2 cellular contexts compared by ENCODE assay signal in the genomic region with DNA sequence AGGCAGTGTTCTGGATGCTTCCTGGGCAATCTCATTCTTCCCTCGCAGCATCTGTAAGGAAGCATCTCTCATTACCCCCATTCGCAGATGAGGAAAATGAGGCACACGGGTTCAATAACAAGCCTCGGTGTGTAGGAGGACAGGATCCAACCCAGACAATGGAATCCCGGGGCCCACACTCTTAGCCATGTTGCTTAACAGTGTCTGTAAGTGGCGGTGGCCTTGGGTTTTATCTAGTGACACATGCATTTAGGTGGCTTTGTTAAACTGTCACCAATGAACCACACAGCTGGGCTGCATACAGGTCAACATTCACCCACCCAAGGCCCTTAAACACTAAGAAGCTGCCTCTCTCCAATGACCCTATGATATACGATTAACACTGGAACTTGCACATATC.
TF ChIP-seq lines count a peak whose summit lies in the region.

No MANE protein-coding gene starts in this region.

TF ChIP-seq in IMR-90, 13 proteins besides CTCF, POLR2A, EP300 and RAD21:
- no peak for TF ChIP-seq CHD1 (IDR thresholded peaks at IDR 0.05; ENCODE audit: low read depth, low read length)
- TF ChIP-seq, protein P1, sequence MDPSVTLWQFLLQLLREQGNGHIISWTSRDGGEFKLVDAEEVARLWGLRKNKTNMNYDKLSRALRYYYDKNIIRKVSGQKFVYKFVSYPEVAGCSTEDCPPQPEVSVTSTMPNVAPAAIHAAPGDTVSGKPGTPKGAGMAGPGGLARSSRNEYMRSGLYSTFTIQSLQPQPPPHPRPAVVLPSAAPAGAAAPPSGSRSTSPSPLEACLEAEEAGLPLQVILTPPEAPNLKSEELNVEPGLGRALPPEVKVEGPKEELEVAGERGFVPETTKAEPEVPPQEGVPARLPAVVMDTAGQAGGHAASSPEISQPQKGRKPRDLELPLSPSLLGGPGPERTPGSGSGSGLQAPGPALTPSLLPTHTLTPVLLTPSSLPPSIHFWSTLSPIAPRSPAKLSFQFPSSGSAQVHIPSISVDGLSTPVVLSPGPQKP (IDR thresholded peaks at IDR 0.05; ENCODE audit: borderline replicate concordance, low read depth, low read length): no peak
- TF ChIP-seq CEBPB (IDR thresholded peaks at IDR 0.05; ENCODE audit: low read depth, low read length): no peak
- no peak for TF ChIP-seq MAFK (IDR thresholded peaks at IDR 0.05; ENCODE audit: low read depth, low read length)
- TF ChIP-seq RCOR1 (IDR thresholded peaks at IDR 0.05; ENCODE audit: insufficient replicate concordance, low read length): no peak
- TF ChIP-seq RFX5 (IDR thresholded peaks at IDR 0.05; ENCODE audit: low read depth, low read length): no peak
- no peak for TF ChIP-seq SMC3 (IDR thresholded peaks at IDR 0.05; ENCODE audit: low read depth, low read length)
- TF ChIP-seq NFE2L2 (IDR thresholded peaks at IDR 0.05; ENCODE audit: low read depth, low read length): no peak
- TF ChIP-seq MXI1 (IDR thresholded peaks at IDR 0.05; ENCODE audit: borderline replicate concordance, low read depth, low read length): no peak
- TF ChIP-seq, protein P2, sequence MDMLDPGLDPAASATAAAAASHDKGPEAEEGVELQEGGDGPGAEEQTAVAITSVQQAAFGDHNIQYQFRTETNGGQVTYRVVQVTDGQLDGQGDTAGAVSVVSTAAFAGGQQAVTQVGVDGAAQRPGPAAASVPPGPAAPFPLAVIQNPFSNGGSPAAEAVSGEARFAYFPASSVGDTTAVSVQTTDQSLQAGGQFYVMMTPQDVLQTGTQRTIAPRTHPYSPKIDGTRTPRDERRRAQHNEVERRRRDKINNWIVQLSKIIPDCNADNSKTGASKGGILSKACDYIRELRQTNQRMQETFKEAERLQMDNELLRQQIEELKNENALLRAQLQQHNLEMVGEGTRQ (IDR thresholded peaks at IDR 0.05; ENCODE audit: low read depth, low read length): no peak
- no peak for TF ChIP-seq BHLHE40 (IDR thresholded peaks at IDR 0.05; ENCODE audit: low read depth, low read length)
- no peak for TF ChIP-seq MAZ (IDR thresholded peaks at IDR 0.05; ENCODE audit: borderline replicate concordance, low read depth, low read length)
- no peak for TF ChIP-seq FOS (IDR thresholded peaks at IDR 0.05; ENCODE audit: low read depth, low read length)

TF ChIP-seq in WTC11, 78 proteins besides CTCF, POLR2A, EP300 and RAD21:
- TF ChIP-seq, protein P3, sequence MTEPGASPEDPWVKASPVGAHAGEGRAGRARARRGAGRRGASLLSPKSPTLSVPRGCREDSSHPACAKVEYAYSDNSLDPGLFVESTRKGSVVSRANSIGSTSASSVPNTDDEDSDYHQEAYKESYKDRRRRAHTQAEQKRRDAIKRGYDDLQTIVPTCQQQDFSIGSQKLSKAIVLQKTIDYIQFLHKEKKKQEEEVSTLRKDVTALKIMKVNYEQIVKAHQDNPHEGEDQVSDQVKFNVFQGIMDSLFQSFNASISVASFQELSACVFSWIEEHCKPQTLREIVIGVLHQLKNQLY (CRISPR knock-in tag; IDR thresholded peaks at IDR 0.05): no peak
- TF ChIP-seq ZNF671 (CRISPR knock-in tag; IDR thresholded peaks at IDR 0.05) (no peak), TEAD1 (CRISPR knock-in tag; IDR thresholded peaks at IDR 0.05) (no peak), TP53 (CRISPR knock-in tag; IDR thresholded peaks at IDR 0.05) (no peak), IRF2 (CRISPR knock-in tag; IDR thresholded peaks at IDR 0.05; ENCODE audit: borderline replicate concordance, low read depth) (no peak), CREB1 (CRISPR knock-in tag; IDR thresholded peaks at IDR 0.05) (no peak), RELA (CRISPR knock-in tag; IDR thresholded peaks at IDR 0.05; ENCODE audit: borderline replicate concordance) (no peak), NR1H2 (CRISPR knock-in tag; IDR thresholded peaks at IDR 0.05) (no peak), ZNF263 (CRISPR knock-in tag; IDR thresholded peaks at IDR 0.05; ENCODE audit: low read depth) (no peak), PRRX2 (CRISPR knock-in tag; IDR thresholded peaks at IDR 0.05) (no peak), RORB (CRISPR knock-in tag; IDR thresholded peaks at IDR 0.05) (no peak), ZNF416 (CRISPR knock-in tag; IDR thresholded peaks at IDR 0.05) (no peak), JUN (CRISPR knock-in tag; IDR thresholded peaks at IDR 0.05) (no peak)
- TF ChIP-seq, protein P4, sequence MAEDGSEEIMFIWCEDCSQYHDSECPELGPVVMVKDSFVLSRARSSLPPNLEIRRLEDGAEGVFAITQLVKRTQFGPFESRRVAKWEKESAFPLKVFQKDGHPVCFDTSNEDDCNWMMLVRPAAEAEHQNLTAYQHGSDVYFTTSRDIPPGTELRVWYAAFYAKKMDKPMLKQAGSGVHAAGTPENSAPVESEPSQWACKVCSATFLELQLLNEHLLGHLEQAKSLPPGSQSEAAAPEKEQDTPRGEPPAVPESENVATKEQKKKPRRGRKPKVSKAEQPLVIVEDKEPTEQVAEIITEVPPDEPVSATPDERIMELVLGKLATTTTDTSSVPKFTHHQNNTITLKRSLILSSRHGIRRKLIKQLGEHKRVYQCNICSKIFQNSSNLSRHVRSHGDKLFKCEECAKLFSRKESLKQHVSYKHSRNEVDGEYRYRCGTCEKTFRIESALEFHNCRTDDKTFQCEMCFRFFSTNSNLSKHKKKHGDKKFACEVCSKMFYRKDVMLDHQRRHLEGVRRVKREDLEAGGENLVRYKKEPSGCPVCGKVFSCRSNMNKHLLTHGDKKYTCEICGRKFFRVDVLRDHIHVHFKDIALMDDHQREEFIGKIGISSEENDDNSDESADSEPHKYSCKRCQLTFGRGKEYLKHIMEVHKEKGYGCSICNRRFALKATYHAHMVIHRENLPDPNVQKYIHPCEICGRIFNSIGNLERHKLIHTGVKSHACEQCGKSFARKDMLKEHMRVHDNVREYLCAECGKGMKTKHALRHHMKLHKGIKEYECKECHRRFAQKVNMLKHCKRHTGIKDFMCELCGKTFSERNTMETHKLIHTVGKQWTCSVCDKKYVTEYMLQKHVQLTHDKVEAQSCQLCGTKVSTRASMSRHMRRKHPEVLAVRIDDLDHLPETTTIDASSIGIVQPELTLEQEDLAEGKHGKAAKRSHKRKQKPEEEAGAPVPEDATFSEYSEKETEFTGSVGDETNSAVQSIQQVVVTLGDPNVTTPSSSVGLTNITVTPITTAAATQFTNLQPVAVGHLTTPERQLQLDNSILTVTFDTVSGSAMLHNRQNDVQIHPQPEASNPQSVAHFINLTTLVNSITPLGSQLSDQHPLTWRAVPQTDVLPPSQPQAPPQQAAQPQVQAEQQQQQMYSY (CRISPR knock-in tag; IDR thresholded peaks at IDR 0.05): no peak
- TF ChIP-seq, protein P5, sequence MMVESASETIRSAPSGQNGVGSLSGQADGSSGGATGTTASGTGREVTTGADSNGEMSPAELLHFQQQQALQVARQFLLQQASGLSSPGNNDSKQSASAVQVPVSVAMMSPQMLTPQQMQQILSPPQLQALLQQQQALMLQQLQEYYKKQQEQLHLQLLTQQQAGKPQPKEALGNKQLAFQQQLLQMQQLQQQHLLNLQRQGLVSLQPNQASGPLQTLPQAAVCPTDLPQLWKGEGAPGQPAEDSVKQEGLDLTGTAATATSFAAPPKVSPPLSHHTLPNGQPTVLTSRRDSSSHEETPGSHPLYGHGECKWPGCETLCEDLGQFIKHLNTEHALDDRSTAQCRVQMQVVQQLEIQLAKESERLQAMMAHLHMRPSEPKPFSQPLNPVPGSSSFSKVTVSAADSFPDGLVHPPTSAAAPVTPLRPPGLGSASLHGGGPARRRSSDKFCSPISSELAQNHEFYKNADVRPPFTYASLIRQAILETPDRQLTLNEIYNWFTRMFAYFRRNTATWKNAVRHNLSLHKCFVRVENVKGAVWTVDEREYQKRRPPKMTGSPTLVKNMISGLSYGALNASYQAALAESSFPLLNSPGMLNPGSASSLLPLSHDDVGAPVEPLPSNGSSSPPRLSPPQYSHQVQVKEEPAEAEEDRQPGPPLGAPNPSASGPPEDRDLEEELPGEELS (CRISPR knock-in tag; IDR thresholded peaks at IDR 0.05): no peak
- TF ChIP-seq, protein P6, sequence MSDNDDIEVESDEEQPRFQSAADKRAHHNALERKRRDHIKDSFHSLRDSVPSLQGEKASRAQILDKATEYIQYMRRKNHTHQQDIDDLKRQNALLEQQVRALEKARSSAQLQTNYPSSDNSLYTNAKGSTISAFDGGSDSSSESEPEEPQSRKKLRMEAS (CRISPR knock-in tag; IDR thresholded peaks at IDR 0.05): no peak
- TF ChIP-seq, protein P7, sequence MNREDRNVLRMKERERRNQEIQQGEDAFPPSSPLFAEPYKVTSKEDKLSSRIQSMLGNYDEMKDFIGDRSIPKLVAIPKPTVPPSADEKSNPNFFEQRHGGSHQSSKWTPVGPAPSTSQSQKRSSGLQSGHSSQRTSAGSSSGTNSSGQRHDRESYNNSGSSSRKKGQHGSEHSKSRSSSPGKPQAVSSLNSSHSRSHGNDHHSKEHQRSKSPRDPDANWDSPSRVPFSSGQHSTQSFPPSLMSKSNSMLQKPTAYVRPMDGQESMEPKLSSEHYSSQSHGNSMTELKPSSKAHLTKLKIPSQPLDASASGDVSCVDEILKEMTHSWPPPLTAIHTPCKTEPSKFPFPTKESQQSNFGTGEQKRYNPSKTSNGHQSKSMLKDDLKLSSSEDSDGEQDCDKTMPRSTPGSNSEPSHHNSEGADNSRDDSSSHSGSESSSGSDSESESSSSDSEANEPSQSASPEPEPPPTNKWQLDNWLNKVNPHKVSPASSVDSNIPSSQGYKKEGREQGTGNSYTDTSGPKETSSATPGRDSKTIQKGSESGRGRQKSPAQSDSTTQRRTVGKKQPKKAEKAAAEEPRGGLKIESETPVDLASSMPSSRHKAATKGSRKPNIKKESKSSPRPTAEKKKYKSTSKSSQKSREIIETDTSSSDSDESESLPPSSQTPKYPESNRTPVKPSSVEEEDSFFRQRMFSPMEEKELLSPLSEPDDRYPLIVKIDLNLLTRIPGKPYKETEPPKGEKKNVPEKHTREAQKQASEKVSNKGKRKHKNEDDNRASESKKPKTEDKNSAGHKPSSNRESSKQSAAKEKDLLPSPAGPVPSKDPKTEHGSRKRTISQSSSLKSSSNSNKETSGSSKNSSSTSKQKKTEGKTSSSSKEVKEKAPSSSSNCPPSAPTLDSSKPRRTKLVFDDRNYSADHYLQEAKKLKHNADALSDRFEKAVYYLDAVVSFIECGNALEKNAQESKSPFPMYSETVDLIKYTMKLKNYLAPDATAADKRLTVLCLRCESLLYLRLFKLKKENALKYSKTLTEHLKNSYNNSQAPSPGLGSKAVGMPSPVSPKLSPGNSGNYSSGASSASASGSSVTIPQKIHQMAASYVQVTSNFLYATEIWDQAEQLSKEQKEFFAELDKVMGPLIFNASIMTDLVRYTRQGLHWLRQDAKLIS (CRISPR knock-in tag; IDR thresholded peaks at IDR 0.05; ENCODE audit: borderline replicate concordance): no peak
TF ChIP-seq in WTC11: peak in this region for 0.
